In genomic region chr9:88053888-88054501, GRCh38 we compare ENCODE assay signal across 17 cellular contexts.
DNase-seq lines count a peak whose midpoint lies in the region; TF ChIP-seq lines count a peak whose summit lies in the region.
"Had no signal": no experiment of that assay in that cellular context is flagged by ENCODE, and none has a peak within 500 bp of the region (broad histone marks: within the 10 kb centered on the region; RNA-seq: fewer than 3 reads in every experiment).

No MANE protein-coding gene starts in this region.

- no peaks in the 10 kb centered on the region for H3K27me3 ChIP-seq in endodermal cell (ENCODE audit: control insufficient read depth, insufficient read depth, low read length, poor library complexity, severe bottlenecking)
- H3K27me3 ChIP-seq: SJSA1 had no signal

- H3K27me3 Mint-ChIP-seq in endodermal cell (ENCODE audit: insufficient read depth), result peaks cover 13% of the 10 kb centered on the region
- H3K27me3 Mint-ChIP-seq in progenitor cell of endocrine pancreas, result no peaks in the 10 kb centered on the region

- no peak overlapping the region for H3K4me3 ChIP-seq in endodermal cell (ENCODE audit: low read length)
- H3K4me3 ChIP-seq: SJSA1 had no signal

- WGBS in endodermal cell (ENCODE audit: insufficient coverage in 1 of 2, insufficient read length in 1 of 2), 2 experiments, result 92 to 93% methylated on average over 7 to 9 of the region's 9 CpGs

- H3K9me3 ChIP-seq in endodermal cell (ENCODE audit: control insufficient read depth, low read length), result peaks cover 6% of the 10 kb centered on the region
- H3K9me3 ChIP-seq: SJSA1 had no signal

- no peaks in the 10 kb centered on the region for H3K4me1 ChIP-seq in endodermal cell (ENCODE audit: control insufficient read depth, insufficient read depth, low read length)
- H3K4me1 ChIP-seq: SJSA1 had no signal

- H3K36me3 ChIP-seq in endodermal cell (ENCODE audit: control insufficient read depth, insufficient read depth, low read length), result no peaks in the 10 kb centered on the region
- H3K36me3 ChIP-seq: SJSA1 had no signal

- H3K27ac ChIP-seq in endodermal cell (ENCODE audit: low read depth, low read length), result no peak overlapping the region
- H3K27ac ChIP-seq: SJSA1 had no signal

- H3K27ac Mint-ChIP-seq in endodermal cell, result no peak overlapping the region
- peak overlapping the region; percentile 16 for H3K27ac Mint-ChIP-seq in progenitor cell of endocrine pancreas

- H3K4me1 Mint-ChIP-seq in endodermal cell, result no peaks in the 10 kb centered on the region
- peaks cover 8% of the 10 kb centered on the region for H3K4me1 Mint-ChIP-seq in progenitor cell of endocrine pancreas (ENCODE audit: low read depth)

- H3K36me3 Mint-ChIP-seq in endodermal cell (ENCODE audit: low read depth), result no peaks in the 10 kb centered on the region
- H3K36me3 Mint-ChIP-seq in progenitor cell of endocrine pancreas (ENCODE audit: insufficient read depth), result no peaks in the 10 kb centered on the region

- H3K9ac ChIP-seq in endodermal cell (ENCODE audit: extremely low read depth, low read length, poor library complexity, severe bottlenecking), result no peak overlapping the region

- DNase-seq in GF-D8 (lab: John Stamatoyannopoulos, UW), result peak; percentile 98
- peak; percentile 18 for DNase-seq in NCI-H748 (lab: John Stamatoyannopoulos, UW; ENCODE audit: unreplicated experiment)
- peak; percentile 22 for DNase-seq in endodermal cell
- DNase-seq in progenitor cell of endocrine pancreas (ENCODE audit: low spot score, unreplicated experiment), result no peak
- DNase-seq in activated CD8-positive, alpha-beta memory T cell treated with anti-CD3 and anti-CD28 coated beads, Interleukin-2, amount 50 U/mL, for 48 hours, result no peak
- DNase-seq in NCI-H510A (lab: John Stamatoyannopoulos, UW), result no peak
- no peak for DNase-seq in UCSD-AML1 (lab: John Stamatoyannopoulos, UW; ENCODE audit: unreplicated experiment)
- DNase-seq: DMS153, DND-41, KG1, NCI-H1092 treated with DMSO at 0.1 percent for 48 hours, NCI-H1436 treated with DMSO at 0.1 percent for 48 hours, NCI-H187 treated with DMSO at 0.1 percent for 48 hours, NCI-H524 treated with DMSO at 0.1 percent for 48 hours, Right ventricle myocardium superior, RPMI8226 had no signal

- H3K9me3 Mint-ChIP-seq in endodermal cell (peaks cover 12% of the 10 kb centered on the region), progenitor cell of endocrine pancreas (ENCODE audit: low read depth) (peaks cover 5% of the 10 kb centered on the region)

- TF ChIP-seq CTCF in endodermal cell (conservative IDR thresholded peaks at IDR 0.05) (no peak), progenitor cell of endocrine pancreas (IDR thresholded peaks at IDR 0.05; ENCODE audit: unreplicated experiment) (no peak)

- no peak overlapping the region for H3K4me3 Mint-ChIP-seq in endodermal cell
- no peak overlapping the region for H3K4me3 Mint-ChIP-seq in progenitor cell of endocrine pancreas (ENCODE audit: low read depth)

Comparison
In these comparisons a context has a peak if more than half of its experiments do, and no peak if none do; other contexts are left out.
1. DNase-seq: peak in GF-D8 (single experiment), NCI-H748 (single experiment) and endodermal cell (single experiment); none in progenitor cell of endocrine pancreas (single experiment), activated CD8-positive, alpha-beta memory T cell treated with anti-CD3 and anti-CD28 coated beads, Interleukin-2, amount 50 U/mL, for 48 hours (single experiment), NCI-H510A (single experiment) and UCSD-AML1 (single experiment).